Comparison of ENCODE assay signal across 8 cellular contexts in the genomic region with DNA sequence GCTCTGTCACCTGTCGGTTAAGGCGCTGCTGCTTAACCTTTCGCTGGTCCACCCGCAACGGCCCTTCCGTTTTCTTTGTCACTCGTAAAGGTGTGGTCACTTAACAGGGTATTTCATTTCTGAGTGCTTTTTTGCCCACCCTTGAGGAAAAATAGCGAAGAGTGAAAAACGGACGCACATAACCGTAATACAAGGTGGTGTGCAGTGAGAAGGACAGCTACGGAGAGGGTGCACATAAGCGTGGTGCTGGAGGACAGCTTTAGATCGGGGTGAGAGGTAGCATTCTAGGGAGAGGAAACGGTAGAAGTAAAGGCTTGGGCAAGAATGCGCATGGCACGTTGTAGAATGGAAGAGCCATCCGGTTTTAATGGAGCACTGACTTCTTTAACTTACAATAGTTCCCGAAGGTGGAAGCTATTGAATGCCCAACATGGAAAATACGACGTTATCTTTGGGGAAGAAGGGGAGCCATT. TPM values are rescaled to one million over a fixed set of nuclear protein-coding genes. Genes with fewer than 3 reads are reported as not detected.
DNase-seq lines count a peak whose midpoint lies in the region; ATAC-seq and TF ChIP-seq lines count a peak whose summit lies in the region.

No MANE protein-coding gene starts in this region.

- no peaks in the 10 kb centered on the region for H3K36me3 ChIP-seq in ovary

- intact Hi-C loops in ovary (cut with DNase I): loop anchor here in 1 of 4 donors (10.0 kb wide), 1 partner anchor 706 kb away; a partner anchor contains a TSS

- no peak for TF ChIP-seq CTCF in ovary (IDR thresholded peaks at IDR 0.05)

- peak overlapping the region; percentile 86 for H3K4me3 ChIP-seq in ovary

- no peaks in the 10 kb centered on the region for H3K9me3 ChIP-seq in ovary

- ATAC-seq in HG03066 (IDR thresholded peaks at IDR 0.05; ENCODE audit: low read depth, unreplicated experiment): peak; percentile 2

- WGBS in ovary, 3 donors: 0 to 1% (median 0%) methylated on average over 21 of the region's 21 CpGs

- H3K27ac ChIP-seq in ovary: peak overlapping the region in 1 of 2 donors; percentile 69

- peak; percentile 71 for DNase-seq in NCI-H748 (lab: John Stamatoyannopoulos, UW; ENCODE audit: unreplicated experiment)
- DNase-seq in NCI-H748 treated with DMSO at 0.1 percent for 48 hours (lab: John Stamatoyannopoulos, UW): no peak
- peak; percentile 3 for DNase-seq in T follicular helper cell (ENCODE audit: low read depth)
- DNase-seq in erythroblast (lab: John Stamatoyannopoulos, UW): peak; percentile 62 to 68
- DNase-seq in ovary: no peak
- DNase-seq in DMS79 treated with DMSO at 0.1 percent for 48 hours (lab: John Stamatoyannopoulos, UW): no peak
- DNase-seq in iPS-NIHi11 (ENCODE audit: low spot score): no peak

- no peaks in the 10 kb centered on the region for H3K27me3 ChIP-seq in ovary

- peaks cover 8% of the 10 kb centered on the region for H3K4me1 ChIP-seq in ovary (ENCODE audit: insufficient read depth)

- TF ChIP-seq EP300 in ovary (IDR thresholded peaks at IDR 0.05): no peak

- TF ChIP-seq POLR2A in erythroblast (IDR thresholded peaks at IDR 0.05; ENCODE audit: low read length) (no peak), ovary (IDR thresholded peaks at IDR 0.05) (no peak)

RNA-seq across cellular contexts. Expression of a gene that starts 0.8 kb away (rescaled TPM):
- 100 to 1,000 TPM in 4 of 7 donors, 10 to 100 TPM in 3; 76.1 to 141 (median 101) TPM for total RNA-seq in ovary
- 100 to 1,000 TPM in 1 of 2 donors, 10 to 100 TPM in 1; 69.1 to 250 TPM for polyA plus RNA-seq in ovary

RNA-seq across cellular contexts. Expression of a gene that starts 1.2 kb away (rescaled TPM):
- 10 to 100 TPM; 11.0 to 16.8 (median 13.0) TPM for total RNA-seq in ovary
- 10 to 100 TPM in 1 of 2 donors, 1 to 10 TPM in 1; 8.5 to 14.0 TPM for polyA plus RNA-seq in ovary

RNA-seq across cellular contexts. Expression of a gene that starts 56.9 kb away (rescaled TPM):
- 10 to 100 TPM in 5 of 7 donors, 1 to 10 TPM in 2; 7.3 to 56.9 (median 43.2) TPM for total RNA-seq in ovary
- polyA plus RNA-seq in ovary: 10 to 100 TPM; 33.0 to 69.0 TPM

Comparison
In these comparisons a context has a peak if more than half of its experiments do, and no peak if none do; other contexts are left out.
1. DNase-seq: peak in NCI-H748 (single experiment), T follicular helper cell (single experiment) and erythroblast (2 of 2); none in NCI-H748 treated with DMSO at 0.1 percent for 48 hours (single experiment), ovary (0 of 5), DMS79 treated with DMSO at 0.1 percent for 48 hours (single experiment) and iPS-NIHi11 (single experiment).